Comparison of ENCODE assay signal across 1 cellular context in the genomic region with DNA sequence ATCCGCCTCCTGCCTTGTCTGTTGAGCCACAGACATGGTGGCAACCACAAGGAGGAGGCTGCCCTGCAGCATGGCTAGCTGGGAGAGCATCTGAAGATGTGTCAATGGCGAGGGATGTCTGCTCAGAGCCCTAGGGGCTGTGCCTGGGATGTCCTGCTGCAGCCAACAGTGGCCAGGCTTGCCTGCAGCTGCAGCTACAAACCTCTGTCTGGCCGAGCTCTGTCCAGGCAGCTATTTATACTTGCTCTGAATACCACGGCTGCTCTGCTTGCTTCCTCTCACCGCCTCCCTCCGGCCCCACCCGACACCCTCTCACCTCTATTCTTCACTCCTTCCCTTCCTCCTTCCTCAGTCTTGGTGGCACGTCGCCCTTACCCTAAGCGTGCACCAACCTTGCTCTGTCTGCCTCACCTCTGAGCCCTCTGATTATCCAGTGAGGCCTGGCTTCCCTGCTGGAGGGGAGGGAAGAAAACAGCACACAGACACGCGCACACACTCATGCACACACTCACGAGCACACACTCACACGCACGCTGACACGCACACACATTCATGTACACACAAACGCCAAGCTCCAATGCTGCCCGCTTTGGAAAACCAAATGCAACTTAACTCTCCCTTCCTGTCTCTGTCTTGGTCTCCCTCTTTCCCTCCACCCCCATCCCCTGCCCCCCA.
TF ChIP-seq lines count a peak whose summit lies in the region.

A gene with protein sequence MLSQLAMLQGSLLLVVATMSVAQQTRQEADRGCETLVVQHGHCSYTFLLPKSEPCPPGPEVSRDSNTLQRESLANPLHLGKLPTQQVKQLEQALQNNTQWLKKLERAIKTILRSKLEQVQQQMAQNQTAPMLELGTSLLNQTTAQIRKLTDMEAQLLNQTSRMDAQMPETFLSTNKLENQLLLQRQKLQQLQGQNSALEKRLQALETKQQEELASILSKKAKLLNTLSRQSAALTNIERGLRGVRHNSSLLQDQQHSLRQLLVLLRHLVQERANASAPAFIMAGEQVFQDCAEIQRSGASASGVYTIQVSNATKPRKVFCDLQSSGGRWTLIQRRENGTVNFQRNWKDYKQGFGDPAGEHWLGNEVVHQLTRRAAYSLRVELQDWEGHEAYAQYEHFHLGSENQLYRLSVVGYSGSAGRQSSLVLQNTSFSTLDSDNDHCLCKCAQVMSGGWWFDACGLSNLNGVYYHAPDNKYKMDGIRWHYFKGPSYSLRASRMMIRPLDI (minus strand): TSS at position 210 of the 675 bp plus-strand sequence. CDS start 120 bp downstream, at position 90.

TF ChIP-seq in GM23338, 12 proteins besides CTCF, POLR2A, EP300 and RAD21 (continued from another document):
- TF ChIP-seq, protein P1, sequence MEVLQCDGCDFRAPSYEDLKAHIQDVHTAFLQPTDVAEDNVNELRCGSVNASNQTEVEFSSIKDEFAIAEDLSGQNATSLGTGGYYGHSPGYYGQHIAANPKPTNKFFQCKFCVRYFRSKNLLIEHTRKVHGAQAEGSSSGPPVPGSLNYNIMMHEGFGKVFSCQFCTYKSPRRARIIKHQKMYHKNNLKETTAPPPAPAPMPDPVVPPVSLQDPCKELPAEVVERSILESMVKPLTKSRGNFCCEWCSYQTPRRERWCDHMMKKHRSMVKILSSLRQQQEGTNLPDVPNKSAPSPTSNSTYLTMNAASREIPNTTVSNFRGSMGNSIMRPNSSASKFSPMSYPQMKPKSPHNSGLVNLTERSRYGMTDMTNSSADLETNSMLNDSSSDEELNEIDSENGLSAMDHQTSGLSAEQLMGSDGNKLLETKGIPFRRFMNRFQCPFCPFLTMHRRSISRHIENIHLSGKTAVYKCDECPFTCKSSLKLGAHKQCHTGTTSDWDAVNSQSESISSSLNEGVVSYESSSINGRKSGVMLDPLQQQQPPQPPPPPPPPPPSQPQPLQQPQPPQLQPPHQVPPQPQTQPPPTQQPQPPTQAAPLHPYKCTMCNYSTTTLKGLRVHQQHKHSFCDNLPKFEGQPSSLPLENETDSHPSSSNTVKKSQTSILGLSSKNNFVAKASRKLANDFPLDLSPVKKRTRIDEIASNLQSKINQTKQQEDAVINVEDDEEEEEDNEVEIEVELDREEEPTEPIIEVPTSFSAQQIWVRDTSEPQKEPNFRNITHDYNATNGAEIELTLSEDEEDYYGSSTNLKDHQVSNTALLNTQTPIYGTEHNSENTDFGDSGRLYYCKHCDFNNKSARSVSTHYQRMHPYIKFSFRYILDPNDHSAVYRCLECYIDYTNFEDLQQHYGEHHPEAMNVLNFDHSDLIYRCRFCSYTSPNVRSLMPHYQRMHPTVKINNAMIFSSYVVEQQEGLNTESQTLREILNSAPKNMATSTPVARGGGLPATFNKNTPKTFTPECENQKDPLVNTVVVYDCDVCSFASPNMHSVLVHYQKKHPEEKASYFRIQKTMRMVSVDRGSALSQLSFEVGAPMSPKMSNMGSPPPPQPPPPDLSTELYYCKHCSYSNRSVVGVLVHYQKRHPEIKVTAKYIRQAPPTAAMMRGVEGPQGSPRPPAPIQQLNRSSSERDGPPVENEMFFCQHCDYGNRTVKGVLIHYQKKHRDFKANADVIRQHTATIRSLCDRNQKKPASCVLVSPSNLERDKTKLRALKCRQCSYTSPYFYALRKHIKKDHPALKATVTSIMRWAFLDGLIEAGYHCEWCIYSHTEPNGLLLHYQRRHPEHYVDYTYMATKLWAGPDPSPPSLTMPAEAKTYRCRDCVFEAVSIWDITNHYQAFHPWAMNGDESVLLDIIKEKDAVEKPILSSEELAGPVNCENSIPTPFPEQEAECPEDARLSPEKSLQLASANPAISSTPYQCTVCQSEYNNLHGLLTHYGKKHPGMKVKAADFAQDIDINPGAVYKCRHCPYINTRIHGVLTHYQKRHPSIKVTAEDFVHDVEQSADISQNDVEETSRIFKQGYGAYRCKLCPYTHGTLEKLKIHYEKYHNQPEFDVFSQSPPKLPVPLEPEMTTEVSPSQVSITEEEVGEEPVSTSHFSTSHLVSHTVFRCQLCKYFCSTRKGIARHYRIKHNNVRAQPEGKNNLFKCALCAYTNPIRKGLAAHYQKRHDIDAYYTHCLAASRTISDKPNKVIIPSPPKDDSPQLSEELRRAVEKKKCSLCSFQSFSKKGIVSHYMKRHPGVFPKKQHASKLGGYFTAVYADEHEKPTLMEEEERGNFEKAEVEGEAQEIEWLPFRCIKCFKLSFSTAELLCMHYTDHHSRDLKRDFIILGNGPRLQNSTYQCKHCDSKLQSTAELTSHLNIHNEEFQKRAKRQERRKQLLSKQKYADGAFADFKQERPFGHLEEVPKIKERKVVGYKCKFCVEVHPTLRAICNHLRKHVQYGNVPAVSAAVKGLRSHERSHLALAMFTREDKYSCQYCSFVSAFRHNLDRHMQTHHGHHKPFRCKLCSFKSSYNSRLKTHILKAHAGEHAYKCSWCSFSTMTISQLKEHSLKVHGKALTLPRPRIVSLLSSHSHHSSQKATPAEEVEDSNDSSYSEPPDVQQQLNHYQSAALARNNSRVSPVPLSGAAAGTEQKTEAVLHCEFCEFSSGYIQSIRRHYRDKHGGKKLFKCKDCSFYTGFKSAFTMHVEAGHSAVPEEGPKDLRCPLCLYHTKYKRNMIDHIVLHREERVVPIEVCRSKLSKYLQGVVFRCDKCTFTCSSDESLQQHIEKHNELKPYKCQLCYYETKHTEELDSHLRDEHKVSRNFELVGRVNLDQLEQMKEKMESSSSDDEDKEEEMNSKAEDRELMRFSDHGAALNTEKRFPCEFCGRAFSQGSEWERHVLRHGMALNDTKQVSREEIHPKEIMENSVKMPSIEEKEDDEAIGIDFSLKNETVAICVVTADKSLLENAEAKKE (CRISPR knock-in tag; IDR thresholded peaks at IDR 0.05): no peak
- TF ChIP-seq STAT1 (IDR thresholded peaks at IDR 0.05; ENCODE audit: unreplicated experiment): no peak
- TF ChIP-seq POLR2AphosphoS5 (IDR thresholded peaks at IDR 0.05; ENCODE audit: low read depth): no peak
- no peak for TF ChIP-seq REST (IDR thresholded peaks at IDR 0.05; ENCODE audit: unreplicated experiment)
- no peak for TF ChIP-seq ZNF331 (CRISPR knock-in tag; IDR thresholded peaks at IDR 0.05; ENCODE audit: low read depth)
- TF ChIP-seq CREB1 (CRISPR knock-in tag; IDR thresholded peaks at IDR 0.05; ENCODE audit: low read depth): no peak
- TF ChIP-seq JUNB (IDR thresholded peaks at IDR 0.05; ENCODE audit: unreplicated experiment): no peak
